Comparison of ENCODE assay signal across 12 cellular contexts in genomic region chr17:49849711-49850610, GRCh38. TPM values are rescaled to one million over a fixed set of nuclear protein-coding genes. Genes with fewer than 3 reads are reported as not detected.
DNase-seq lines count a peak whose midpoint lies in the region; ATAC-seq and TF ChIP-seq lines count a peak whose summit lies in the region.
"Had no signal": no experiment of that assay in that cellular context is flagged by ENCODE, and none has a peak within 500 bp of the region (broad histone marks: within the 10 kb centered on the region; RNA-seq: fewer than 3 reads in every experiment).

No MANE protein-coding gene starts in this region.

- POLR2A ChIA-PET in activated B cell treated with CpG ODN at 0.5 μM for 24 hours (lab: Charles Lee), result no interaction called here
- POLR2A ChIA-PET in GM10248 (lab: Yijun Ruan, JAX), result no interaction called here

- no peak overlapping the region for H3K27ac Mint-ChIP-seq in activated naive CD4-positive, alpha-beta T cell treated with anti-CD3 and anti-CD28 coated beads, Interleukin-2, amount 10 ng/mL, durations not matched to agents 7 days and 5 days
- no peak overlapping the region for H3K27ac Mint-ChIP-seq in activated B cell treated with CpG ODN at 0.5 μM for 24 hours
- peak overlapping the region in 5 of 6 donors; percentile 71 to 90 (median 84) for H3K27ac Mint-ChIP-seq in immature natural killer cell
- peak overlapping the region; percentile 37 for H3K27ac Mint-ChIP-seq in stimulated activated naive B cell treated with anti-CD40 and anti-IgM and Interleukin-4, amounts not matched to agents 10 μg/mL and 1 μg/mL and 100 μg/mL, for 72 hours

- intact Hi-C loops in activated B cell treated with CpG ODN at 0.5 μM for 24 hours (cut with micrococcal nuclease), result no loop called here

- peaks cover 43% of the 10 kb centered on the region for H3K27me3 Mint-ChIP-seq in activated naive CD4-positive, alpha-beta T cell treated with anti-CD3 and anti-CD28 coated beads, Interleukin-2, amount 10 ng/mL, durations not matched to agents 7 days and 5 days
- peaks cover 9% of the 10 kb centered on the region for H3K27me3 Mint-ChIP-seq in activated B cell treated with CpG ODN at 0.5 μM for 24 hours
- H3K27me3 Mint-ChIP-seq in immature natural killer cell (ENCODE audit: low read depth in 3 of 3), result peaks cover 1 to 11% (median 8%) of the 10 kb centered on the region in 3 donors
- H3K27me3 Mint-ChIP-seq in stimulated activated naive B cell treated with anti-CD40 and anti-IgM and Interleukin-4, amounts not matched to agents 10 μg/mL and 1 μg/mL and 100 μg/mL, for 72 hours, result peaks cover 34 to 41% of the 10 kb centered on the region in 2 donors

- no peak for ATAC-seq in activated B cell treated with CpG ODN at 0.5 μM for 24 hours (ENCODE audit: low read depth)
- no peak for ATAC-seq in stimulated activated naive B cell treated with anti-CD40 and anti-IgM and Interleukin-4, amounts not matched to agents 10 μg/mL and 1 μg/mL and 100 μg/mL, for 72 hours (replicated peaks)

- H3K9me3 Mint-ChIP-seq in activated naive CD4-positive, alpha-beta T cell treated with anti-CD3 and anti-CD28 coated beads, Interleukin-2, amount 10 ng/mL, durations not matched to agents 7 days and 5 days, result no peaks in the 10 kb centered on the region
- H3K9me3 Mint-ChIP-seq in activated B cell treated with CpG ODN at 0.5 μM for 24 hours, result no peaks in the 10 kb centered on the region
- no peaks in the 10 kb centered on the region for H3K9me3 Mint-ChIP-seq in immature natural killer cell
- no peaks in the 10 kb centered on the region for H3K9me3 Mint-ChIP-seq in stimulated activated naive B cell treated with anti-CD40 and anti-IgM and Interleukin-4, amounts not matched to agents 10 μg/mL and 1 μg/mL and 100 μg/mL, for 72 hours

- DNase-seq in activated naive CD4-positive, alpha-beta T cell treated with anti-CD3 and anti-CD28 coated beads, Interleukin-2, amount 10 ng/mL, durations not matched to agents 7 days and 5 days, result no peak
- no peak for DNase-seq in activated naive CD4-positive, alpha-beta T cell treated with anti-CD3 and anti-CD28 coated beads, Interleukin-2, amount 50 U/mL, for 16 hours
- DNase-seq in activated B cell treated with CpG ODN at 0.5 μM for 24 hours (no peak), immature natural killer cell (no peak), middle frontal gyrus (ENCODE audit: extremely low spot score, low spot score) (no peak), GM10248 (ENCODE audit: extremely low spot score) (no peak), glomerular visceral epithelial cell (ENCODE audit: extremely low spot score) (no peak)
- no peak for DNase-seq in stimulated activated naive B cell treated with anti-CD40 and anti-IgM and Interleukin-4, amounts not matched to agents 10 μg/mL and 1 μg/mL and 100 μg/mL, for 72 hours
- DNase-seq: activated CD4-positive, alpha-beta T cell treated with anti-CD3 and anti-CD28 coated beads for 4 hours; effector CD8-positive, alpha-beta T cell; NCI-H2081 had no signal

- H3K36me3 Mint-ChIP-seq in activated naive CD4-positive, alpha-beta T cell treated with anti-CD3 and anti-CD28 coated beads, Interleukin-2, amount 10 ng/mL, durations not matched to agents 7 days and 5 days, result peaks cover 2% of the 10 kb centered on the region
- H3K36me3 Mint-ChIP-seq in activated B cell treated with CpG ODN at 0.5 μM for 24 hours (ENCODE audit: low read depth), result no peaks in the 10 kb centered on the region
- H3K36me3 Mint-ChIP-seq in immature natural killer cell, result no peaks in the 10 kb centered on the region
- peaks cover 7 to 17% of the 10 kb centered on the region in 2 donors for H3K36me3 Mint-ChIP-seq in stimulated activated naive B cell treated with anti-CD40 and anti-IgM and Interleukin-4, amounts not matched to agents 10 μg/mL and 1 μg/mL and 100 μg/mL, for 72 hours

- TF ChIP-seq CTCF in activated B cell treated with CpG ODN at 0.5 μM for 24 hours (IDR thresholded peaks at IDR 0.05), result no peak
- TF ChIP-seq CTCF in GM10248 (IDR thresholded peaks at IDR 0.05; ENCODE audit: control extremely low read depth, extremely low read depth, low read depth, missing control alignments), result no peak

- H3K4me1 Mint-ChIP-seq in activated naive CD4-positive, alpha-beta T cell treated with anti-CD3 and anti-CD28 coated beads, Interleukin-2, amount 10 ng/mL, durations not matched to agents 7 days and 5 days, result peaks cover 28% of the 10 kb centered on the region
- H3K4me1 Mint-ChIP-seq in activated B cell treated with CpG ODN at 0.5 μM for 24 hours, result peaks cover 12% of the 10 kb centered on the region
- H3K4me1 Mint-ChIP-seq in immature natural killer cell, result peaks cover 19 to 23% of the 10 kb centered on the region in 2 donors
- H3K4me1 Mint-ChIP-seq in stimulated activated naive B cell treated with anti-CD40 and anti-IgM and Interleukin-4, amounts not matched to agents 10 μg/mL and 1 μg/mL and 100 μg/mL, for 72 hours, result peaks cover 18 to 22% of the 10 kb centered on the region in 2 donors

- peak overlapping the region; percentile 92 for H3K4me3 Mint-ChIP-seq in activated naive CD4-positive, alpha-beta T cell treated with anti-CD3 and anti-CD28 coated beads, Interleukin-2, amount 10 ng/mL, durations not matched to agents 7 days and 5 days
- H3K4me3 Mint-ChIP-seq in activated B cell treated with CpG ODN at 0.5 μM for 24 hours, result peak overlapping the region; percentile 85
- H3K4me3 Mint-ChIP-seq in immature natural killer cell, result peak overlapping the region; percentile 88 to 93 (median 92)
- H3K4me3 Mint-ChIP-seq in stimulated activated naive B cell treated with anti-CD40 and anti-IgM and Interleukin-4, amounts not matched to agents 10 μg/mL and 1 μg/mL and 100 μg/mL, for 72 hours, result peak overlapping the region in 1 of 2 donors; percentile 77

- CTCF ChIA-PET in activated naive CD4-positive, alpha-beta T cell treated with anti-CD3 and anti-CD28 coated beads, Interleukin-2, amount 10 ng/mL, durations not matched to agents 7 days and 5 days (lab: Charles Lee), result interaction anchor here (0.6 to 1.4 kb wide), 7 partner anchors 10 to 539 kb away, joined by 3 to 5 read pairs (median 4); no protein-coding TSS in a partner anchor
- CTCF ChIA-PET in activated B cell treated with CpG ODN at 0.5 μM for 24 hours (lab: Charles Lee) (interaction anchor here (0.6 to 1.2 kb wide), 2 partner anchors 148 to 302 kb away, joined by 3 read pairs; no protein-coding TSS in a partner anchor), GM10248 (lab: Yijun Ruan, JAX) (interaction anchor here (0.9 to 1.4 kb wide), 7 partner anchors 141 to 293 kb away, joined by 3 to 5 read pairs (median 3); no protein-coding TSS in a partner anchor)

RNA-seq across cellular contexts. Expression of gene TAC4, which starts 2.1 kb away (rescaled TPM):
- total RNA-seq in activated B cell treated with CpG ODN at 0.5 μM for 24 hours, result not detected in 2 replicates
- not detected for polyA plus RNA-seq in immature natural killer cell
- total RNA-seq: pancreas had no signal
- polyA plus RNA-seq: pancreas had no signal

Comparison
In these comparisons a context has a peak if more than half of its experiments do, and no peak if none do; other contexts are left out.
1. H3K27ac Mint-ChIP-seq: peak in immature natural killer cell (5 of 6) and stimulated activated naive B cell treated with anti-CD40 and anti-IgM and Interleukin-4, amounts not matched to agents 10 μg/mL and 1 μg/mL and 100 μg/mL, for 72 hours (single experiment); none in activated naive CD4-positive, alpha-beta T cell treated with anti-CD3 and anti-CD28 coated beads, Interleukin-2, amount 10 ng/mL, durations not matched to agents 7 days and 5 days (single experiment) and activated B cell treated with CpG ODN at 0.5 μM for 24 hours (single experiment).